8 cellular contexts compared by ENCODE assay signal in genomic region chr22:31752096-31752847, GRCh38. TPM values are rescaled to one million over a fixed set of nuclear protein-coding genes. Genes with fewer than 3 reads are reported as not detected.
A peak's percentile ranks its signal among the peaks of the same experiment; 100 is the strongest.
DNase-seq lines count a peak whose midpoint lies in the region; ATAC-seq and TF ChIP-seq lines count a peak whose summit lies in the region.

No MANE protein-coding gene starts in this region.

- H3K27ac Mint-ChIP-seq in T-helper 17 cell, result peak overlapping the region; percentile 92

- ATAC-seq in T-helper 17 cell (no peak), GM21825 (IDR thresholded peaks at IDR 0.05; ENCODE audit: unreplicated experiment) (no peak)
- no peak for ATAC-seq in activated CD4-positive, CD25-positive, alpha-beta regulatory T cell treated with anti-CD3 and anti-CD28 coated beads, Interleukin-2, amount 50 U/mL, for 24 hours

- no peaks in the 10 kb centered on the region for H3K27me3 ChIP-seq in skeletal muscle tissue (ENCODE audit: control insufficient read depth in 3 of 3, insufficient read depth in 3 of 3, low read length in 3 of 3)

- H3K9me3 ChIP-seq in HEK293 (ENCODE audit: control insufficient read depth, insufficient read depth, low read depth, low read length), result no peaks in the 10 kb centered on the region
- H3K9me3 ChIP-seq in T-helper 17 cell (ENCODE audit: control insufficient read depth, low read length, poor library complexity, severe bottlenecking), result no peaks in the 10 kb centered on the region
- no peaks in the 10 kb centered on the region for H3K9me3 ChIP-seq in skeletal muscle tissue (ENCODE audit: control insufficient read depth in 3 of 3, low read length in 3 of 3)

- peak overlapping the region in 2 of 3 donors; percentile 98 to 99 for H3K9ac ChIP-seq in skeletal muscle tissue (ENCODE audit: low read depth in 1 of 3, low read length in 3 of 3)

- no peaks in the 10 kb centered on the region for H3K27me3 Mint-ChIP-seq in T-helper 17 cell

- H3K4me3 Mint-ChIP-seq in T-helper 17 cell, result no peak overlapping the region

- H3K36me3 ChIP-seq in HEK293 (ENCODE audit: control insufficient read depth in 2 of 2, insufficient read depth in 1 of 2, low read length in 2 of 2) (peaks cover 5 to 10% of the 10 kb centered on the region in 2 experiments), skeletal muscle tissue (ENCODE audit: control insufficient read depth in 3 of 3, insufficient read depth in 3 of 3, low read length in 3 of 3) (peaks cover 0 to 3% (median 2%) of the 10 kb centered on the region in 3 donors)

- POLR2A ChIA-PET in HEK293 (lab: Yijun Ruan, JAX), result interaction anchor here (1.3 to 2.8 kb wide), 7 partner anchors 75 to 353 kb away, joined by 3 to 20 read pairs (median 7); partner anchors contain the start of genes DRG1 and PISD

- CTCF ChIA-PET in HEK293 (lab: Yijun Ruan, JAX), result interaction anchor here (0.6 to 1.2 kb wide), 3 partner anchors 114 to 545 kb away, joined by 3 to 4 read pairs (median 4); no protein-coding TSS in a partner anchor

- DNase-seq in T-helper 17 cell (no peak), globus pallidus (ENCODE audit: low spot score) (peak; percentile 6), DMS79 (lab: John Stamatoyannopoulos, UW) (no peak), SIG-M5 treated with dmso at 0.1 percent for 504 hours (lab: John Stamatoyannopoulos, UW; ENCODE audit: unreplicated experiment) (no peak)

- peaks cover 49% of the 10 kb centered on the region for H3K4me1 Mint-ChIP-seq in T-helper 17 cell

- TF ChIP-seq CTCF in HEK293 (tag by site-specific recombination; IDR thresholded peaks at IDR 0.05), result no peak

- H3K4me3 ChIP-seq in HEK293 (ENCODE audit: low read depth, low read length) (no peak overlapping the region), skeletal muscle tissue (ENCODE audit: low read length in 3 of 3) (peak overlapping the region in 1 of 3 donors; percentile 95)

- H3K4me1 ChIP-seq in HEK293 (ENCODE audit: control insufficient read depth, insufficient read depth, low read length), result peaks cover 26% of the 10 kb centered on the region; the same call in 1 of the 2 replicates
- H3K4me1 ChIP-seq in skeletal muscle tissue (ENCODE audit: control insufficient read depth in 3 of 3, insufficient read depth in 3 of 3, low read length in 3 of 3), result peaks cover 35 to 49% (median 39%) of the 10 kb centered on the region in 3 donors

- H3K27ac ChIP-seq in HEK293 (ENCODE audit: extremely low read depth, low read depth, low read length) (peak overlapping the region; percentile 94; the same call in 1 of the 2 replicates), skeletal muscle tissue (ENCODE audit: low read depth, low read length) (peak overlapping the region; percentile 96)

- peaks cover 2% of the 10 kb centered on the region for H3K36me3 Mint-ChIP-seq in T-helper 17 cell (ENCODE audit: low read depth)

TF ChIP-seq in HEK293, 187 proteins besides CTCF, POLR2A, EP300 and RAD21:
- no peak for TF ChIP-seq PBX3 (CRISPR knock-in tag; IDR thresholded peaks at IDR 0.05)
- no peak for TF ChIP-seq ZNF623 (tag by site-specific recombination; IDR thresholded peaks at IDR 0.05)
- no peak for TF ChIP-seq ZNF837 (tag by site-specific recombination; IDR thresholded peaks at IDR 0.05)
- 0 out of 2 replicates have a peak, but pooled peaks have one; percentile 54 for TF ChIP-seq ZNF362 (tag by site-specific recombination; IDR thresholded peaks at IDR 0.05)
- no peak for TF ChIP-seq ZNF660 (tag by site-specific recombination; IDR thresholded peaks at IDR 0.05)
- TF ChIP-seq ZNF335 (tag by site-specific recombination; conservative IDR thresholded peaks at IDR 0.05), result 0 out of 2 replicates have a peak, but pooled peaks have one; percentile 15
- TF ChIP-seq ZNF707 (tag by site-specific recombination; IDR thresholded peaks at IDR 0.05), result no peak
- 0 out of 2 replicates have a peak, but pooled peaks have one; percentile 38 for TF ChIP-seq ZNF639 (tag by site-specific recombination; IDR thresholded peaks at IDR 0.05)
- no peak for TF ChIP-seq ZBTB6 (tag by site-specific recombination; IDR thresholded peaks at IDR 0.05)
- TF ChIP-seq ATF2 (tag by site-specific recombination; IDR thresholded peaks at IDR 0.05; ENCODE audit: low read depth), result peak; percentile 56; the same call in 1 of the 2 replicates
- no peak for TF ChIP-seq ZNF394 (tag by site-specific recombination; IDR thresholded peaks at IDR 0.05; ENCODE audit: borderline replicate concordance)
- no peak for TF ChIP-seq ZNF416 (tag by site-specific recombination; IDR thresholded peaks at IDR 0.05)
TF ChIP-seq in HEK293: peak in this region for 4.

RNA-seq across cellular contexts. Expression of gene DEPDC5, which starts 1.5 kb away (rescaled TPM):
- total RNA-seq in T-helper 17 cell (10 to 100 TPM; 37.6 to 44.0 TPM), skeletal muscle tissue (14.1 TPM)

RNA-seq across cellular contexts. Expression of gene PRR14L, which starts 2.3 kb away (rescaled TPM):
- total RNA-seq in T-helper 17 cell, result 10 to 100 TPM; 36.2 to 38.2 TPM
- total RNA-seq in skeletal muscle tissue, result 16.7 TPM
